9 cellular contexts compared by ENCODE assay signal in the genomic region with DNA sequence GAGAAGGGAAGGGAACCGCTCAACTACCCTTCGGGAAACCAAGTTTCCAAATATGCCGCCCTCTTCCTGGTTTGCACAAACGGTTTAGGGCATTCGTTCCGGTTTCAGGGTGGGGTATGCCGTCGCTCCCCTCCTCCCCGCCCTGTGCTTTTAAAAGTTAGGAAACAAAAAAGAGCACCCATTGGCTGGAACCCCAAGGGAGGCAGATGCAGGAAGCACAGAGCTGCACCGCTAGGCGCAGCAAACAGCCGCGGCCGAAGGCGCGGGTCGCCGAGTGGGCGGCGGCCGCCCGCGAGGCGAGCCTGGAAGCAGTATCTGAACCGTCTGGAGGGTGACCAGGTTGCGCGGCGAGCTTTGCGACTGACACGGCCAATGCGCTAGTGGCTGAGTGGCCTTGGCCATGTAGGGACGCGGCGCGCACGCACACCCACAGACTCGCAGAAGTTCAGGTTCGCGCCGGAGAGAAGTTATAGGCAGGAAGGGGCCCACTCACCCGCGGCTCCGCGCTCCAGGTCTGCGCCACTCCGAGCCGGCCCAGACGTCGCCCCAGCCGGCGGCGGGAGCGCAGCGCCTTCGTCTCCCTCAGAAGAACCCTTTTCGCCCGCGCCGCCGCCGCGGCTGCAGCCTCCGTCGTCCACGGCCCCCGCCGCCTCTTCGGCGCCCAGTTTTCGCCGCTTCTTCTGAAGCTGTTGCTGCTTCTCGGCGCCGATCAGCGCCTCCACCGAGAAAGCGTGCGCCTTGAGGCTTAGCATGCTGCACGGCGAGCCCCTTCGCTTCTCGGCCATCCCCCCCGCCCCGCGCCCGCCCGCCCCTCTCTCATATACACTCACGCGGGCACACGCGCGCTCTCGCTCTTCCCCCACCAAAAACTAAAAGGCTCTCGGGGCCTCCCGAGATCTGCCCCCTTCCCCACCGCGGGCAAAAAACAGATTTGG. TPM values are rescaled to one million over a fixed set of nuclear protein-coding genes. Genes with fewer than 3 reads are reported as not detected.
DNase-seq lines count a peak whose midpoint lies in the region; ATAC-seq and TF ChIP-seq lines count a peak whose summit lies in the region.
"Had no signal": no experiment of that assay in that cellular context is flagged by ENCODE, and none has a peak within 500 bp of the region (broad histone marks: within the 10 kb centered on the region; RNA-seq: fewer than 3 reads in every experiment).

No MANE protein-coding gene starts in this region.

- no peak for TF ChIP-seq EP300 in sigmoid colon (IDR thresholded peaks at IDR 0.05)

- no peak for TF ChIP-seq POLR2A in sigmoid colon (IDR thresholded peaks at IDR 0.05)

- DNase-seq in NCI-H1417 (lab: John Stamatoyannopoulos, UW), result peak in 2 of 3 experiments; percentile 84 to 90
- no peak for DNase-seq in NCI-H1417 treated with DMSO at 0.1 percent for 48 hours (lab: John Stamatoyannopoulos, UW)
- DNase-seq in activated CD8-positive, alpha-beta T cell treated with anti-CD3 and anti-CD28 coated beads, Interleukin-2, amount 10 ng/mL, durations not matched to agents 7 days and 5 days, result no peak
- peak; percentile 73 for DNase-seq in left ventricle myocardium superior
- peak; percentile 70 for DNase-seq in sigmoid colon
- no peak for DNase-seq in GOT3 (lab: John Stamatoyannopoulos, UW)
- DNase-seq in midbrain (lab: John Stamatoyannopoulos, UW), result no peak
- DNase-seq in activated CD4-positive, alpha-beta T cell treated with anti-CD3 and anti-CD28 coated beads for 4 hours, result no peak

- intact Hi-C loops in left ventricle myocardium superior (cut with micrococcal nuclease), result no loop called here
- intact Hi-C loops in sigmoid colon (cut with DNase I), result no loop called here

- peaks cover 62% of the 10 kb centered on the region for H3K27me3 Mint-ChIP-seq in activated CD8-positive, alpha-beta T cell treated with anti-CD3 and anti-CD28 coated beads, Interleukin-2, amount 10 ng/mL, durations not matched to agents 7 days and 5 days (ENCODE audit: low read depth)

- no peaks in the 10 kb centered on the region for H3K9me3 ChIP-seq in sigmoid colon

- peak; percentile 15 for ATAC-seq in activated CD8-positive, alpha-beta T cell treated with anti-CD3 and anti-CD28 coated beads, Interleukin-2, amount 10 ng/mL, durations not matched to agents 7 days and 5 days
- peak; percentile 70 for ATAC-seq in left ventricle myocardium superior

- peak overlapping the region; percentile 7 to 45 (median 36) for H3K4me3 ChIP-seq in sigmoid colon

- H3K4me1 ChIP-seq in sigmoid colon, result peaks cover 0 to 26% (median 20%) of the 10 kb centered on the region in 4 donors

- H3K27ac Mint-ChIP-seq in activated CD8-positive, alpha-beta T cell treated with anti-CD3 and anti-CD28 coated beads, Interleukin-2, amount 10 ng/mL, durations not matched to agents 7 days and 5 days, result peak overlapping the region; percentile 63

- peaks cover 12% of the 10 kb centered on the region for H3K36me3 Mint-ChIP-seq in activated CD8-positive, alpha-beta T cell treated with anti-CD3 and anti-CD28 coated beads, Interleukin-2, amount 10 ng/mL, durations not matched to agents 7 days and 5 days (ENCODE audit: low read depth)

- POLR2A ChIA-PET in activated CD8-positive, alpha-beta T cell treated with anti-CD3 and anti-CD28 coated beads, Interleukin-2, amount 10 ng/mL, durations not matched to agents 7 days and 5 days (lab: Charles Lee), result interaction anchor here (1.7 kb wide), 1 partner anchor 11 kb away, joined by 4 read pairs; no protein-coding TSS in a partner anchor

- CTCF ChIA-PET in activated CD8-positive, alpha-beta T cell treated with anti-CD3 and anti-CD28 coated beads, Interleukin-2, amount 10 ng/mL, durations not matched to agents 7 days and 5 days (lab: Charles Lee), result interaction anchor here (1.0 kb wide), 1 partner anchor 11 kb away, joined by 3 read pairs; no protein-coding TSS in a partner anchor

- peak overlapping the region; percentile 63 for H3K4me3 Mint-ChIP-seq in activated CD8-positive, alpha-beta T cell treated with anti-CD3 and anti-CD28 coated beads, Interleukin-2, amount 10 ng/mL, durations not matched to agents 7 days and 5 days

- no peak for TF ChIP-seq CTCF in sigmoid colon (IDR thresholded peaks at IDR 0.05)

- peaks cover 11% of the 10 kb centered on the region for H3K9me3 Mint-ChIP-seq in activated CD8-positive, alpha-beta T cell treated with anti-CD3 and anti-CD28 coated beads, Interleukin-2, amount 10 ng/mL, durations not matched to agents 7 days and 5 days (ENCODE audit: insufficient read depth)

- WGBS in sigmoid colon, 2 donors, result 2 to 14% methylated on average over 97 of the region's 97 CpGs

- peaks cover 67 to 100% (median 85%) of the 10 kb centered on the region in 3 donors for H3K27me3 ChIP-seq in sigmoid colon

- peak overlapping the region; percentile 46 to 97 (median 57) for H3K27ac ChIP-seq in sigmoid colon
- H3K27ac ChIP-seq: C4-2B had no signal

- no peaks in the 10 kb centered on the region for H3K36me3 ChIP-seq in sigmoid colon

- H3K4me1 Mint-ChIP-seq in activated CD8-positive, alpha-beta T cell treated with anti-CD3 and anti-CD28 coated beads, Interleukin-2, amount 10 ng/mL, durations not matched to agents 7 days and 5 days (ENCODE audit: low read depth), result peaks cover 10% of the 10 kb centered on the region

RNA-seq across cellular contexts. Expression of a gene that starts 0.7 kb away (rescaled TPM):
- not detected for total RNA-seq in activated CD8-positive, alpha-beta T cell treated with anti-CD3 and anti-CD28 coated beads, Interleukin-2, amount 10 ng/mL, durations not matched to agents 7 days and 5 days
- total RNA-seq in left ventricle myocardium superior (7.1 TPM), sigmoid colon (1 to 10 TPM in 2 of 4 donors, under 1 TPM in 2; 0.27 to 4.6 (median 1.5) TPM)
- 1 to 10 TPM in 1 of 3 donors, under 1 TPM in 2; under 0.01 to 1.2 (median 0.32) TPM for polyA plus RNA-seq in sigmoid colon

Comparison
In these comparisons a context has a peak if more than half of its experiments do, and no peak if none do; other contexts are left out.
1. DNase-seq: peak in NCI-H1417 (2 of 3), left ventricle myocardium superior (single experiment) and sigmoid colon (single experiment); none in NCI-H1417 treated with DMSO at 0.1 percent for 48 hours (single experiment), activated CD8-positive, alpha-beta T cell treated with anti-CD3 and anti-CD28 coated beads, Interleukin-2, amount 10 ng/mL, durations not matched to agents 7 days and 5 days (single experiment), GOT3 (single experiment), midbrain (single experiment) and activated CD4-positive, alpha-beta T cell treated with anti-CD3 and anti-CD28 coated beads for 4 hours (0 of 2).